1 cellular context compared by ENCODE assay signal in the genomic region with DNA sequence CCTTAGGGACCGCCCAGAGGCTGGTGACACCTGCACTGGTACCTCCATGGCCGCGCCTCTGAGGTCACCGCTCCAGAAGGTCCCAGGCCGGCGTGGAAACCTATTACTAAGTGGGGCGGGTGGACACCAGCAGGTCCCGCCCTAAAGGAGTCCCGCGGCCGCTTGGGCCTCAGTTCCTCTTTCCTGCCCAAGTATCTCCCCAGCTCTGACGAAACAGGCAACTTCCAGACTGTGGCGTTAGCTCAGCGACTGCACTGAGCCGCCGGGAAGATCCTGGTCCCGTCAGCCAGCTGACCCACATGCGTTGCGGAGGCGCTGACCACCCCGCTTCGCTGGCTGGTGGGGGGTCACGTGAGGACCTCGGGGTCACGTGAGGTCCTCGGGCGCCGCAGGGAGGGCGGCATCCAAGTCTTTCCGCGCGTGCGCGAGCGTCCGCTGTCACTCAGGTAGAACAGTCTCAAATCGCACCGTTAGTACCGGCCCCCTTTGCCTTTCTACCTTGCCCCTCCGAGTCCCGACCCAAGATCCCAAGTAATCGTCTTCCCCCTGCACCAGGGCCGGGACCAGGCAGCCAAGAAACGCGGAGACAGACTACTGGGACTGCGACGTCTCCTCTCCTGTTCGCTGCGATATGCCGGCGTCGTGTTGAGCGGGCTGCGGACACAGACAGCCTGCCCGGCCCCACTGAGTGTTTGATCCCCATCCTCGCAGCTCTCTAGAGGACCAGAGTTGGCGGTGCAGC.
A peak's percentile ranks its signal among the peaks of the same experiment; 100 is the strongest.
TF ChIP-seq lines count a peak whose summit lies in the region.

No MANE protein-coding gene starts in this region.

TF ChIP-seq in HepG2, 621 proteins besides CTCF, POLR2A, EP300 and RAD21 (continued from another document and continues in another):
- TF ChIP-seq, protein P1, sequence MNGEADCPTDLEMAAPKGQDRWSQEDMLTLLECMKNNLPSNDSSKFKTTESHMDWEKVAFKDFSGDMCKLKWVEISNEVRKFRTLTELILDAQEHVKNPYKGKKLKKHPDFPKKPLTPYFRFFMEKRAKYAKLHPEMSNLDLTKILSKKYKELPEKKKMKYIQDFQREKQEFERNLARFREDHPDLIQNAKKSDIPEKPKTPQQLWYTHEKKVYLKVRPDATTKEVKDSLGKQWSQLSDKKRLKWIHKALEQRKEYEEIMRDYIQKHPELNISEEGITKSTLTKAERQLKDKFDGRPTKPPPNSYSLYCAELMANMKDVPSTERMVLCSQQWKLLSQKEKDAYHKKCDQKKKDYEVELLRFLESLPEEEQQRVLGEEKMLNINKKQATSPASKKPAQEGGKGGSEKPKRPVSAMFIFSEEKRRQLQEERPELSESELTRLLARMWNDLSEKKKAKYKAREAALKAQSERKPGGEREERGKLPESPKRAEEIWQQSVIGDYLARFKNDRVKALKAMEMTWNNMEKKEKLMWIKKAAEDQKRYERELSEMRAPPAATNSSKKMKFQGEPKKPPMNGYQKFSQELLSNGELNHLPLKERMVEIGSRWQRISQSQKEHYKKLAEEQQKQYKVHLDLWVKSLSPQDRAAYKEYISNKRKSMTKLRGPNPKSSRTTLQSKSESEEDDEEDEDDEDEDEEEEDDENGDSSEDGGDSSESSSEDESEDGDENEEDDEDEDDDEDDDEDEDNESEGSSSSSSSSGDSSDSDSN (CRISPR knock-in tag; IDR thresholded peaks at IDR 0.05): peak; percentile 27; the same call in 1 of the 2 replicates
- TF ChIP-seq MYNN (CRISPR knock-in tag; IDR thresholded peaks at IDR 0.05; ENCODE audit: low read depth) (no peak), ZNF253 (CRISPR knock-in tag; IDR thresholded peaks at IDR 0.05; ENCODE audit: borderline replicate concordance) (no peak), ZNF816 (CRISPR knock-in tag; IDR thresholded peaks at IDR 0.05; ENCODE audit: borderline replicate concordance) (no peak), TAF15 (IDR thresholded peaks at IDR 0.05; ENCODE audit: low read depth, low read length, poor library complexity, severe bottlenecking) (no peak), ZNF34 (CRISPR knock-in tag; IDR thresholded peaks at IDR 0.05; ENCODE audit: borderline replicate concordance) (no peak), ZNF552 (CRISPR knock-in tag; IDR thresholded peaks at IDR 0.05; ENCODE audit: borderline replicate concordance) (peak; percentile 84; the same call in 1 of the 2 replicates), GATA4 (IDR thresholded peaks at IDR 0.05; ENCODE audit: borderline replicate concordance, low read depth) (no peak), HNRNPK (IDR thresholded peaks at IDR 0.05; ENCODE audit: low read depth, low read length, poor library complexity, severe bottlenecking) (no peak), JUN (CRISPR knock-in tag; IDR thresholded peaks at IDR 0.05) (no peak), ZNF713 (CRISPR knock-in tag; IDR thresholded peaks at IDR 0.05) (no peak), FOXK2 (IDR thresholded peaks at IDR 0.05) (no peak), YY1 (IDR thresholded peaks at IDR 0.05; ENCODE audit: insufficient read depth, insufficient replicate concordance, low read depth, low read length) (no peak), ZFP90 (CRISPR knock-in tag; IDR thresholded peaks at IDR 0.05; ENCODE audit: borderline replicate concordance) (no peak; the same call in 1 of the 2 replicates), ZNF180 (CRISPR knock-in tag; IDR thresholded peaks at IDR 0.05; ENCODE audit: borderline replicate concordance, low read depth) (no peak), AHR (CRISPR knock-in tag; IDR thresholded peaks at IDR 0.05) (no peak), ZFP36L1 (CRISPR knock-in tag; IDR thresholded peaks at IDR 0.05) (no peak), ZNF17 (CRISPR knock-in tag; IDR thresholded peaks at IDR 0.05) (no peak), SRF (IDR thresholded peaks at IDR 0.05; ENCODE audit: low read depth, low read length) (no peak), ZNF501 (CRISPR knock-in tag; IDR thresholded peaks at IDR 0.05) (no peak; the same call in 1 of the 2 replicates), ZBTB7B (CRISPR knock-in tag; IDR thresholded peaks at IDR 0.05) (0 out of 2 replicates have a peak, but pooled peaks have one; percentile 48), TOPORS (CRISPR knock-in tag; IDR thresholded peaks at IDR 0.05) (0 out of 2 replicates have a peak, but pooled peaks have one; percentile 48), TEAD2 (CRISPR knock-in tag; IDR thresholded peaks at IDR 0.05) (no peak), HCFC1 (IDR thresholded peaks at IDR 0.05; ENCODE audit: low read depth, low read length) (no peak), SMAD9 (CRISPR knock-in tag; IDR thresholded peaks at IDR 0.05) (0 out of 2 replicates have a peak, but pooled peaks have one; percentile 38), ZNF879 (CRISPR knock-in tag; IDR thresholded peaks at IDR 0.05) (no peak), MED1 (CRISPR knock-in tag; IDR thresholded peaks at IDR 0.05) (peak; percentile 43)
- TF ChIP-seq, protein P2, sequence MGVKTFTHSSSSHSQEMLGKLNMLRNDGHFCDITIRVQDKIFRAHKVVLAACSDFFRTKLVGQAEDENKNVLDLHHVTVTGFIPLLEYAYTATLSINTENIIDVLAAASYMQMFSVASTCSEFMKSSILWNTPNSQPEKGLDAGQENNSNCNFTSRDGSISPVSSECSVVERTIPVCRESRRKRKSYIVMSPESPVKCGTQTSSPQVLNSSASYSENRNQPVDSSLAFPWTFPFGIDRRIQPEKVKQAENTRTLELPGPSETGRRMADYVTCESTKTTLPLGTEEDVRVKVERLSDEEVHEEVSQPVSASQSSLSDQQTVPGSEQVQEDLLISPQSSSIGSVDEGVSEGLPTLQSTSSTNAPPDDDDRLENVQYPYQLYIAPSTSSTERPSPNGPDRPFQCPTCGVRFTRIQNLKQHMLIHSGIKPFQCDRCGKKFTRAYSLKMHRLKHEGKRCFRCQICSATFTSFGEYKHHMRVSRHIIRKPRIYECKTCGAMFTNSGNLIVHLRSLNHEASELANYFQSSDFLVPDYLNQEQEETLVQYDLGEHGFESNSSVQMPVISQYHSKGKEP (CRISPR knock-in tag; IDR thresholded peaks at IDR 0.05): no peak
- TF ChIP-seq, protein P3, sequence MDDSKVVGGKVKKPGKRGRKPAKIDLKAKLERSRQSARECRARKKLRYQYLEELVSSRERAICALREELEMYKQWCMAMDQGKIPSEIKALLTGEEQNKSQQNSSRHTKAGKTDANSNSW (CRISPR knock-in tag; IDR thresholded peaks at IDR 0.05; ENCODE audit: borderline replicate concordance): no peak
- TF ChIP-seq, protein P4, sequence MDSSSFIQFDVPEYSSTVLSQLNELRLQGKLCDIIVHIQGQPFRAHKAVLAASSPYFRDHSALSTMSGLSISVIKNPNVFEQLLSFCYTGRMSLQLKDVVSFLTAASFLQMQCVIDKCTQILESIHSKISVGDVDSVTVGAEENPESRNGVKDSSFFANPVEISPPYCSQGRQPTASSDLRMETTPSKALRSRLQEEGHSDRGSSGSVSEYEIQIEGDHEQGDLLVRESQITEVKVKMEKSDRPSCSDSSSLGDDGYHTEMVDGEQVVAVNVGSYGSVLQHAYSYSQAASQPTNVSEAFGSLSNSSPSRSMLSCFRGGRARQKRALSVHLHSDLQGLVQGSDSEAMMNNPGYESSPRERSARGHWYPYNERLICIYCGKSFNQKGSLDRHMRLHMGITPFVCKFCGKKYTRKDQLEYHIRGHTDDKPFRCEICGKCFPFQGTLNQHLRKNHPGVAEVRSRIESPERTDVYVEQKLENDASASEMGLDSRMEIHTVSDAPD (CRISPR knock-in tag; IDR thresholded peaks at IDR 0.05): no peak
- TF ChIP-seq, protein P5, sequence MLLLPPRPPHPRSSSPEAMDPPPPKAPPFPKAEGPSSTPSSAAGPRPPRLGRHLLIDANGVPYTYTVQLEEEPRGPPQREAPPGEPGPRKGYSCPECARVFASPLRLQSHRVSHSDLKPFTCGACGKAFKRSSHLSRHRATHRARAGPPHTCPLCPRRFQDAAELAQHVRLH (CRISPR knock-in tag; IDR thresholded peaks at IDR 0.05; ENCODE audit: borderline replicate concordance, low read depth): no peak
- TF ChIP-seq, protein P6, sequence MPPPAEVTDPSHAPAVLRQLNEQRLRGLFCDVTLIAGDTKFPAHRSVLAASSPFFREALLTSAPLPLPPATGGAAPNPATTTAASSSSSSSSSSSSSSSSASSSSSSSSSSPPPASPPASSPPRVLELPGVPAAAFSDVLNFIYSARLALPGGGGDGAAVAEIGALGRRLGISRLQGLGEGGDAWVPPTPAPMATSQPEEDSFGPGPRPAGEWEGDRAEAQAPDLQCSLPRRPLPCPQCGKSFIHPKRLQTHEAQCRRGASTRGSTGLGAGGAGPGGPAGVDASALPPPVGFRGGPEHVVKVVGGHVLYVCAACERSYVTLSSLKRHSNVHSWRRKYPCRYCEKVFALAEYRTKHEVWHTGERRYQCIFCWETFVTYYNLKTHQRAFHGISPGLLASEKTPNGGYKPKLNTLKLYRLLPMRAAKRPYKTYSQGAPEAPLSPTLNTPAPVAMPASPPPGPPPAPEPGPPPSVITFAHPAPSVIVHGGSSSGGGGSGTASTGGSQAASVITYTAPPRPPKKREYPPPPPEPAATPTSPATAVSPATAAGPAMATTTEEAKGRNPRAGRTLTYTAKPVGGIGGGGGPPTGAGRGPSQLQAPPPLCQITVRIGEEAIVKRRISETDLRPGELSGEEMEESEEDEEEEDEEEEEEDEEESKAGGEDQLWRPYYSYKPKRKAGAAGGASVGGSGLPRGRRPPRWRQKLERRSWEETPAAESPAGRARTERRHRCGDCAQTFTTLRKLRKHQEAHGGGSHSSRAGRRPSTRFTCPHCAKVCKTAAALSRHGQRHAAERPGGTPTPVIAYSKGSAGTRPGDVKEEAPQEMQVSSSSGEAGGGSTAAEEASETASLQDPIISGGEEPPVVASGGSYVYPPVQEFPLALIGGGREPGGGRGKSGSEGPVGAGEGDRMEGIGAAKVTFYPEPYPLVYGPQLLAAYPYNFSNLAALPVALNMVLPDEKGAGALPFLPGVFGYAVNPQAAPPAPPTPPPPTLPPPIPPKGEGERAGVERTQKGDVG (CRISPR knock-in tag; IDR thresholded peaks at IDR 0.05; ENCODE audit: borderline replicate concordance): no peak
- TF ChIP-seq, protein P7, sequence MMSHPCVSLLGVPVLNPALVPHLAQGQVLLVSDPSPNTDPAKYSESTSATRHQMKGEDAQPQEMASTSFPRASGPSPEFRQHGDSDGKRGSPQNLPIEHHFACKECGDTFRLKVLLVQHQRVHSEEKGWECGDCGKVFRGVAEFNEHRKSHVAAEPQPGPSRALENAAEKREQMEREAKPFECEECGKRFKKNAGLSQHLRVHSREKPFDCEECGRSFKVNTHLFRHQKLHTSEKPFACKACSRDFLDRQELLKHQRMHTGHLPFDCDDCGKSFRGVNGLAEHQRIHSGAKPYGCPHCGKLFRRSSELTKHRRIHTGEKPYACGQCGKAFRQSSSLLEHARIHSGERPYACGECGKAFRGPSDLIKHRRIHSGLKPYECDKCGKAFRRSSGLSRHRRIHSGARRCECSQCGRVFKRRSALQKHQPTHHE (CRISPR knock-in tag; IDR thresholded peaks at IDR 0.05; ENCODE audit: borderline replicate concordance): 0 out of 2 replicates have a peak, but pooled peaks have one; percentile 32
- TF ChIP-seq, protein P8, sequence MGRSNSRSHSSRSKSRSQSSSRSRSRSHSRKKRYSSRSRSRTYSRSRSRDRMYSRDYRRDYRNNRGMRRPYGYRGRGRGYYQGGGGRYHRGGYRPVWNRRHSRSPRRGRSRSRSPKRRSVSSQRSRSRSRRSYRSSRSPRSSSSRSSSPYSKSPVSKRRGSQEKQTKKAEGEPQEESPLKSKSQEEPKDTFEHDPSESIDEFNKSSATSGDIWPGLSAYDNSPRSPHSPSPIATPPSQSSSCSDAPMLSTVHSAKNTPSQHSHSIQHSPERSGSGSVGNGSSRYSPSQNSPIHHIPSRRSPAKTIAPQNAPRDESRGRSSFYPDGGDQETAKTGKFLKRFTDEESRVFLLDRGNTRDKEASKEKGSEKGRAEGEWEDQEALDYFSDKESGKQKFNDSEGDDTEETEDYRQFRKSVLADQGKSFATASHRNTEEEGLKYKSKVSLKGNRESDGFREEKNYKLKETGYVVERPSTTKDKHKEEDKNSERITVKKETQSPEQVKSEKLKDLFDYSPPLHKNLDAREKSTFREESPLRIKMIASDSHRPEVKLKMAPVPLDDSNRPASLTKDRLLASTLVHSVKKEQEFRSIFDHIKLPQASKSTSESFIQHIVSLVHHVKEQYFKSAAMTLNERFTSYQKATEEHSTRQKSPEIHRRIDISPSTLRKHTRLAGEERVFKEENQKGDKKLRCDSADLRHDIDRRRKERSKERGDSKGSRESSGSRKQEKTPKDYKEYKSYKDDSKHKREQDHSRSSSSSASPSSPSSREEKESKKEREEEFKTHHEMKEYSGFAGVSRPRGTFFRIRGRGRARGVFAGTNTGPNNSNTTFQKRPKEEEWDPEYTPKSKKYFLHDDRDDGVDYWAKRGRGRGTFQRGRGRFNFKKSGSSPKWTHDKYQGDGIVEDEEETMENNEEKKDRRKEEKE (IDR thresholded peaks at IDR 0.05): no peak
